12 cellular contexts compared by ENCODE assay signal in the genomic region with DNA sequence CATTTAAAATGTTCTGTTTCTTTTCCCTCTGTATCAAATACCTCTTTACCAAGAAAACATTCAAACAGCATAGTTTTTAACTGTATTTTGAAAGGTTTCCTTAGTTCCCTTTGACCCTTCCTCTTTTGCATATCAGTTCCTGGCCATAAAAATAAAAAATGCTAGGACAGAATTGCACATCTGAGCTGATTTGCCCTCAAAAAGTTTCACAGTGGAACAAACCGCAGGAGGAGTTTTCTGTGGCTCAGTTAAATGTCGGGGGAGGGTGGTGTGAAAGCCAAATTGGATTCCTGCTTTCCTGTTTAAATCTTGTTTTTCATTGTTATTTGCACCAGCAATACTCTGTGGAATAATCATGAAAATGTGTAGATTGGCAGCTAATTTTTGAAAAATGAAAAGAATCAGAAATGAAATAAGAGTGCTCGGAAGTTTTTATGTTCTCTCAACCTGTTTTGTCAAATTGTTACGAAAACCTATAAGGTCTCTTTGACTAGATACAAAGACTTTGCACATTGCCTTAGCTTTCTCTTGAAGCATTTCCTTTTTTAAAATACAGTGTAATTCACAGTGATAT. TPM values are rescaled to one million over a fixed set of nuclear protein-coding genes. Genes with fewer than 3 reads are reported as not detected.
A peak's percentile ranks its signal among the peaks of the same experiment; 100 is the strongest.
DNase-seq lines count a peak whose midpoint lies in the region; FAIRE-seq and TF ChIP-seq lines count a peak whose summit lies in the region.
"Had no signal": no experiment of that assay in that cellular context is flagged by ENCODE, and none has a peak within 500 bp of the region (broad histone marks: within the 10 kb centered on the region; RNA-seq: fewer than 3 reads in every experiment).

No MANE protein-coding gene starts in this region.

- no peak overlapping the region for H3K4me2 ChIP-seq in osteoblast (ENCODE audit: insufficient read depth, low read length)

- TF ChIP-seq POLR2A in GM12891 (IDR thresholded peaks at IDR 0.05; ENCODE audit: low read depth, low read length) = no peak

- H3K9me3 Mint-ChIP-seq in activated T-helper 1 cell treated with anti-CD3 and anti-CD28 coated beads, Interleukin-12 subunit alpha, Interleukin-12 subunit beta, Interleukin-2, Interleukin-4 antibody, amounts not matched to agents 30 ng/mL and 10 ng/mL and 1 ng/mL, durations not matched to agents 14 hours and 24 hours and 36 hours = no peaks in the 10 kb centered on the region

- peak overlapping the region; percentile 98 for H3K27ac Mint-ChIP-seq in activated T-helper 1 cell treated with anti-CD3 and anti-CD28 coated beads, Interleukin-12 subunit alpha, Interleukin-12 subunit beta, Interleukin-2, Interleukin-4 antibody, amounts not matched to agents 30 ng/mL and 10 ng/mL and 1 ng/mL, durations not matched to agents 14 hours and 24 hours and 36 hours

- H2AFZ ChIP-seq in osteoblast (ENCODE audit: low read length) = no peak overlapping the region

- no peaks in the 10 kb centered on the region for H3K36me3 ChIP-seq in osteoblast (ENCODE audit: insufficient read depth, low read length)
- H3K36me3 ChIP-seq: sigmoid colon had no signal

- H4K20me1 ChIP-seq in osteoblast (ENCODE audit: insufficient read depth, low read length) = no peaks in the 10 kb centered on the region

- no peaks in the 10 kb centered on the region for H3K79me2 ChIP-seq in osteoblast (ENCODE audit: insufficient read depth, low read length)

- peaks cover 69% of the 10 kb centered on the region for H3K36me3 Mint-ChIP-seq in activated T-helper 1 cell treated with anti-CD3 and anti-CD28 coated beads, Interleukin-12 subunit alpha, Interleukin-12 subunit beta, Interleukin-2, Interleukin-4 antibody, amounts not matched to agents 30 ng/mL and 10 ng/mL and 1 ng/mL, durations not matched to agents 14 hours and 24 hours and 36 hours (ENCODE audit: low read depth)

- FAIRE-seq in GM12891 (lab: Jason Lieb, UNC) (peak; percentile 64), D721Med (lab: Jason Lieb, UNC) (no peak)

- H3K4me1 Mint-ChIP-seq in activated T-helper 1 cell treated with anti-CD3 and anti-CD28 coated beads, Interleukin-12 subunit alpha, Interleukin-12 subunit beta, Interleukin-2, Interleukin-4 antibody, amounts not matched to agents 30 ng/mL and 10 ng/mL and 1 ng/mL, durations not matched to agents 14 hours and 24 hours and 36 hours (ENCODE audit: low read depth) = peaks cover 80% of the 10 kb centered on the region

- H3K27me3 Mint-ChIP-seq in activated T-helper 1 cell treated with anti-CD3 and anti-CD28 coated beads, Interleukin-12 subunit alpha, Interleukin-12 subunit beta, Interleukin-2, Interleukin-4 antibody, amounts not matched to agents 30 ng/mL and 10 ng/mL and 1 ng/mL, durations not matched to agents 14 hours and 24 hours and 36 hours (ENCODE audit: insufficient read depth) = no peaks in the 10 kb centered on the region

- no peaks in the 10 kb centered on the region for H3K9me3 ChIP-seq in osteoblast (ENCODE audit: low read depth, low read length)
- H3K9me3 ChIP-seq: sigmoid colon had no signal

- H3K4me1 ChIP-seq in osteoblast (ENCODE audit: insufficient read depth, low read length) = no peaks in the 10 kb centered on the region
- H3K4me1 ChIP-seq: sigmoid colon had no signal

- no peak overlapping the region for H3K27ac ChIP-seq in osteoblast (ENCODE audit: low read depth, low read length)

- TF ChIP-seq CTCF in osteoblast (IDR thresholded peaks at IDR 0.05; ENCODE audit: extremely low read depth, low read depth, low read length) = no peak
- no peak for TF ChIP-seq CTCF in D721Med (IDR thresholded peaks at IDR 0.05; ENCODE audit: insufficient read depth, missing control alignments)

- H3K4me3 ChIP-seq in osteoblast (ENCODE audit: insufficient read depth, low read length) = no peak overlapping the region
- H3K4me3 ChIP-seq: sigmoid colon had no signal

- H3K27me3 ChIP-seq in osteoblast (ENCODE audit: insufficient read depth, low read length) = peaks cover 6% of the 10 kb centered on the region

- intact Hi-C loops in activated T-helper 1 cell treated with anti-CD3 and anti-CD28 coated beads, Interleukin-12 subunit alpha, Interleukin-12 subunit beta, Interleukin-2, Interleukin-4 antibody, amounts not matched to agents 30 ng/mL and 10 ng/mL and 1 ng/mL, durations not matched to agents 14 hours and 24 hours and 36 hours (cut with micrococcal nuclease) = loop anchor here (1.0 to 2.0 kb wide), 3 partner anchors 9 to 106 kb away; no protein-coding TSS in a partner anchor

- peak overlapping the region; percentile 99 for H3K4me3 Mint-ChIP-seq in activated T-helper 1 cell treated with anti-CD3 and anti-CD28 coated beads, Interleukin-12 subunit alpha, Interleukin-12 subunit beta, Interleukin-2, Interleukin-4 antibody, amounts not matched to agents 30 ng/mL and 10 ng/mL and 1 ng/mL, durations not matched to agents 14 hours and 24 hours and 36 hours

- DNase-seq in GM12891 (ENCODE audit: insufficient read length, low spot score) (no peak), NAMALWA (ENCODE audit: low spot score) (peak; percentile 41), osteoblast (ENCODE audit: insufficient read length, low spot score, missing footprints) (peak; percentile 53), D721Med (ENCODE audit: insufficient read length, low spot score) (no peak), NCI-H146 (lab: John Stamatoyannopoulos, UW) (no peak), cerebellar cortex (ENCODE audit: low spot score) (no peak), HK-2 (ENCODE audit: unreplicated experiment) (no peak)
- DNase-seq in activated T-helper 1 cell treated with anti-CD3 and anti-CD28 coated beads, Interleukin-12 subunit alpha, Interleukin-12 subunit beta, Interleukin-2, Interleukin-4 antibody, amounts not matched to agents 30 ng/mL and 10 ng/mL and 1 ng/mL, durations not matched to agents 14 hours and 24 hours and 36 hours (ENCODE audit: low spot score) = no peak
- DNase-seq: activated CD4-positive, CD25-positive, alpha-beta regulatory T cell; amygdala; DMS79 treated with DMSO at 0.1 percent for 48 hours; sigmoid colon had no signal

TF ChIP-seq in GM12891, 5 proteins besides CTCF, POLR2A, EP300 and RAD21:
- TF ChIP-seq POLR2AphosphoS5 (IDR thresholded peaks at IDR 0.05; ENCODE audit: low read depth, low read length) = no peak
- no peak for TF ChIP-seq TAF1 (IDR thresholded peaks at IDR 0.05; ENCODE audit: low read depth, low read length)

RNA-seq across cellular contexts. Expression of a gene that starts 8.2 kb away (rescaled TPM):
- 39.6 TPM for polyA plus RNA-seq in GM12891 (2012; ENCODE audit: low read depth, missing spikeins)
- 324 and 329 TPM in 2 replicates for total RNA-seq in activated T-helper 1 cell treated with anti-CD3 and anti-CD28 coated beads, Interleukin-12 subunit alpha, Interleukin-12 subunit beta, Interleukin-2, Interleukin-4 antibody, amounts not matched to agents 30 ng/mL and 10 ng/mL and 1 ng/mL, durations not matched to agents 14 hours and 24 hours and 36 hours
- total RNA-seq in osteoblast = under 0.01 TPM in 1 of 2 replicates, not detected in the other

Comparison
In these comparisons a context has a peak if more than half of its experiments do, and no peak if none do; other contexts are left out.
1. DNase-seq: peak in NAMALWA (single experiment) and osteoblast (single experiment); none in GM12891 (single experiment), activated T-helper 1 cell treated with anti-CD3 and anti-CD28 coated beads, Interleukin-12 subunit alpha, Interleukin-12 subunit beta, Interleukin-2, Interleukin-4 antibody, amounts not matched to agents 30 ng/mL and 10 ng/mL and 1 ng/mL, durations not matched to agents 14 hours and 24 hours and 36 hours (single experiment), D721Med (single experiment), NCI-H146 (single experiment), cerebellar cortex (single experiment) and HK-2 (single experiment).
2. RNA of a gene that starts 8.2 kb away (total RNA-seq): 324 to 329 TPM in activated T-helper 1 cell treated with anti-CD3 and anti-CD28 coated beads, Interleukin-12 subunit alpha, Interleukin-12 subunit beta, Interleukin-2, Interleukin-4 antibody, amounts not matched to agents 30 ng/mL and 10 ng/mL and 1 ng/mL, durations not matched to agents 14 hours and 24 hours and 36 hours; under 0.01 TPM in osteoblast; every median in the first group is over 100 times any median in the second.